In the genomic region with DNA sequence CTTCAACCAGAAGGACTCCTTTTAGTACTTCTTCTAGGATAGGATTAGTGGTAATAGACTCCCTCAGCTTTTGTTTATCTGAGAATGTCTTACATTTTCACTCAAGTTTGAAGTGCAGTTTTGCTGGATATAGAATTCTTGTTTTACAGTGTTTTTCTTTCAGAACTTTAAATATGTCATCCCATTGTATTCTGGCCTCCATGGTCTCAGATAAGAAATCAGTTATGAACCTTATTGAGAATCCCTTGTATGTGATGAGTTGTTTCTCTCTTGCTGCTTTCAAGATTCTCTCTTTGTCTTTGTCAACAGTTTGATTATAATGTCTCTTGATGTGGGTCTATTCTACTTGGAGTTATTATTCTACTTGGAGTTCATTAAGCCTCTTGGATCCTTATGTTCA, we compare ENCODE assay signal across 34 cellular contexts.
DNase-seq lines count a peak whose midpoint lies in the region; ATAC-seq, FAIRE-seq and TF ChIP-seq lines count a peak whose summit lies in the region.
"Had no signal": no experiment of that assay in that cellular context is flagged by ENCODE, and none has a peak within 500 bp of the region (broad histone marks: within the 10 kb centered on the region; RNA-seq: fewer than 3 reads in every experiment).

No MANE protein-coding gene starts in this region.

- H3K9me3 ChIP-seq in A549, result peaks cover 19% of the 10 kb centered on the region; the same call in 2 of the 3 replicates
- H3K9me3 ChIP-seq in HEK293 (ENCODE audit: control insufficient read depth, insufficient read depth, low read depth, low read length), result peaks cover 19% of the 10 kb centered on the region
- H3K9me3 ChIP-seq: BE2C, Caco-2 had no signal

- H3K4me1 Mint-ChIP-seq in progenitor cell of endocrine pancreas (ENCODE audit: low read depth), result no peaks in the 10 kb centered on the region
- H3K4me1 Mint-ChIP-seq: B cell; CD14-positive monocyte; CD4-positive, alpha-beta memory T cell; CD4-positive, CD25-positive, alpha-beta regulatory T cell; CD8-positive, alpha-beta memory T cell had no signal

- POLR2A ChIA-PET in A549 (lab: Yijun Ruan, JAX), result no interaction called here
- POLR2A ChIA-PET in HEK293 (lab: Yijun Ruan, JAX), result no interaction called here

- H3K4me3 Mint-ChIP-seq in progenitor cell of endocrine pancreas (ENCODE audit: low read depth), result no peak overlapping the region
- H3K4me3 Mint-ChIP-seq: B cell; CD14-positive monocyte; CD4-positive, alpha-beta memory T cell; CD4-positive, alpha-beta T cell; CD4-positive, CD25-positive, alpha-beta regulatory T cell; CD8-positive, alpha-beta memory T cell; CD8-positive, alpha-beta T cell had no signal

- H3K27ac Mint-ChIP-seq in progenitor cell of endocrine pancreas, result peak overlapping the region; percentile 13
- H3K27ac Mint-ChIP-seq: B cell; CD14-positive monocyte; CD4-positive, alpha-beta memory T cell; CD4-positive, alpha-beta T cell; CD8-positive, alpha-beta memory T cell; CD8-positive, alpha-beta T cell had no signal

- H3K4me1 ChIP-seq in A549 (no peaks in the 10 kb centered on the region), HEK293 (ENCODE audit: control insufficient read depth, insufficient read depth, low read length) (no peaks in the 10 kb centered on the region)
- H3K4me1 ChIP-seq: BE2C; BLaER1; BLaER1 treated with 17β-estradiol and CSF1 and Interleukin-3, amounts not matched to agents 10 nM and 100 nM; Caco-2 had no signal

- CTCF ChIA-PET in A549 (lab: Yijun Ruan, JAX), result no interaction called here
- CTCF ChIA-PET in HEK293 (lab: Yijun Ruan, JAX), result no interaction called here

- no peak overlapping the region for H3K27ac ChIP-seq in A549
- no peak overlapping the region for H3K27ac ChIP-seq in HEK293 (ENCODE audit: extremely low read depth, low read depth, low read length)
- H3K27ac ChIP-seq: 22Rv1; BLaER1; BLaER1 treated with 17β-estradiol and CSF1 and Interleukin-3, amounts not matched to agents 10 nM and 100 nM; C4-2B had no signal

- H3K9me3 Mint-ChIP-seq in progenitor cell of endocrine pancreas (ENCODE audit: low read depth), result peaks cover 74% of the 10 kb centered on the region
- H3K9me3 Mint-ChIP-seq: CD4-positive, alpha-beta T cell had no signal

- TF ChIP-seq EP300 in A549 (IDR thresholded peaks at IDR 0.05), result no peak

- peak; percentile 18 for FAIRE-seq in A549 (lab: Jason Lieb, UNC)
- FAIRE-seq: A204.1, D721Med had no signal

- H3K4me3 ChIP-seq in A549 (no peak overlapping the region), HEK293 (ENCODE audit: low read depth, low read length) (no peak overlapping the region)
- H3K4me3 ChIP-seq: BLaER1; BLaER1 treated with 17β-estradiol and CSF1 and Interleukin-3, amounts not matched to agents 10 nM and 100 nM had no signal

- no peak for ATAC-seq in A549
- ATAC-seq in GM19452 (IDR thresholded peaks at IDR 0.05; ENCODE audit: unreplicated experiment), result no peak
- ATAC-seq: CD8-positive, alpha-beta T cell had no signal

- no peak for TF ChIP-seq CTCF in A549 (IDR thresholded peaks at IDR 0.05)
- TF ChIP-seq CTCF in HEK293 (tag by site-specific recombination; IDR thresholded peaks at IDR 0.05), result no peak
- TF ChIP-seq CTCF in progenitor cell of endocrine pancreas (IDR thresholded peaks at IDR 0.05; ENCODE audit: unreplicated experiment), result no peak

- H3K4me2 ChIP-seq in A549, result no peak overlapping the region
- H3K4me2 ChIP-seq: BLaER1; BLaER1 treated with 17β-estradiol and CSF1 and Interleukin-3, amounts not matched to agents 10 nM and 100 nM had no signal

- no peaks in the 10 kb centered on the region for H3K36me3 ChIP-seq in HEK293 (ENCODE audit: control insufficient read depth in 2 of 2, insufficient read depth in 1 of 2, low read length in 2 of 2)
- H3K36me3 ChIP-seq: BE2C had no signal

- H3K36me3 Mint-ChIP-seq in progenitor cell of endocrine pancreas (ENCODE audit: insufficient read depth), result peaks cover 56% of the 10 kb centered on the region

- H3K27me3 Mint-ChIP-seq in progenitor cell of endocrine pancreas, result no peaks in the 10 kb centered on the region
- H3K27me3 Mint-ChIP-seq: B cell; CD4-positive, alpha-beta memory T cell; CD4-positive, alpha-beta T cell; CD4-positive, CD25-positive, alpha-beta regulatory T cell; CD8-positive, alpha-beta memory T cell had no signal

- DNase-seq in A549 (ENCODE audit: low read depth in 1 of 2, low spot score in 1 of 2) (no peak), progenitor cell of endocrine pancreas (ENCODE audit: low spot score, unreplicated experiment) (no peak), NCI-H1436 treated with DMSO at 0.1 percent for 48 hours (lab: John Stamatoyannopoulos, UW) (no peak), RKO (ENCODE audit: low spot score) (no peak)
- DNase-seq: 8988T; ACHN; AML-193; BE2C; C1 segment of cervical spinal cord; Caco-2; Calu3; CD4-positive, alpha-beta memory T cell; CD4-positive, alpha-beta T cell; CD4-positive, CD25-positive, alpha-beta regulatory T cell; CD8-positive, alpha-beta memory T cell; CD8-positive, alpha-beta T cell; COR-L47; DMS 273 treated with DMSO at 0.1 percent for 48 hours; DMS153; DMS53; DMS79; DMS79 treated with DMSO at 0.1 percent for 48 hours; DND-41; EL had no signal

- no peak for TF ChIP-seq POLR2A in A549 (IDR thresholded peaks at IDR 0.05; ENCODE audit: low read length)

- TF ChIP-seq RAD21 in A549 (conservative IDR thresholded peaks at IDR 0.05 in 1 of 2, IDR thresholded peaks at IDR 0.05 in 1 of 2), result no peak

TF ChIP-seq in A549, 52 proteins besides CTCF, POLR2A, EP300 and RAD21:
- TF ChIP-seq JUNB (IDR thresholded peaks at IDR 0.05), result no peak
- TF ChIP-seq, protein P1, sequence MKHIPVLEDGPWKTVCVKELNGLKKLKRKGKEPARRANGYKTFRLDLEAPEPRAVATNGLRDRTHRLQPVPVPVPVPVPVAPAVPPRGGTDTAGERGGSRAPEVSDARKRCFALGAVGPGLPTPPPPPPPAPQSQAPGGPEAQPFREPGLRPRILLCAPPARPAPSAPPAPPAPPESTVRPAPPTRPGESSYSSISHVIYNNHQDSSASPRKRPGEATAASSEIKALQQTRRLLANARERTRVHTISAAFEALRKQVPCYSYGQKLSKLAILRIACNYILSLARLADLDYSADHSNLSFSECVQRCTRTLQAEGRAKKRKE (CRISPR knock-in tag; IDR thresholded peaks at IDR 0.05; ENCODE audit: low read depth), result no peak
- no peak for TF ChIP-seq CBX2 (IDR thresholded peaks at IDR 0.05; ENCODE audit: borderline replicate concordance, low read depth)
- TF ChIP-seq, protein P2, sequence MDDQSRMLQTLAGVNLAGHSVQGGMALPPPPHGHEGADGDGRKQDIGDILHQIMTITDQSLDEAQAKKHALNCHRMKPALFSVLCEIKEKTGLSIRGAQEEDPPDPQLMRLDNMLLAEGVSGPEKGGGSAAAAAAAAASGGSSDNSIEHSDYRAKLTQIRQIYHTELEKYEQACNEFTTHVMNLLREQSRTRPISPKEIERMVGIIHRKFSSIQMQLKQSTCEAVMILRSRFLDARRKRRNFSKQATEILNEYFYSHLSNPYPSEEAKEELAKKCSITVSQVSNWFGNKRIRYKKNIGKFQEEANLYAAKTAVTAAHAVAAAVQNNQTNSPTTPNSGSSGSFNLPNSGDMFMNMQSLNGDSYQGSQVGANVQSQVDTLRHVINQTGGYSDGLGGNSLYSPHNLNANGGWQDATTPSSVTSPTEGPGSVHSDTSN (IDR thresholded peaks at IDR 0.05), result no peak
- no peak for TF ChIP-seq RARB (CRISPR knock-in tag; IDR thresholded peaks at IDR 0.05)

TF ChIP-seq in HEK293, 187 proteins besides CTCF, POLR2A, EP300 and RAD21:
- peak; percentile 84 for TF ChIP-seq ZNF791 (tag by site-specific recombination; IDR thresholded peaks at IDR 0.05)
- TF ChIP-seq GLIS2 (tag by site-specific recombination; IDR thresholded peaks at IDR 0.05), result no peak
- TF ChIP-seq, protein P3, sequence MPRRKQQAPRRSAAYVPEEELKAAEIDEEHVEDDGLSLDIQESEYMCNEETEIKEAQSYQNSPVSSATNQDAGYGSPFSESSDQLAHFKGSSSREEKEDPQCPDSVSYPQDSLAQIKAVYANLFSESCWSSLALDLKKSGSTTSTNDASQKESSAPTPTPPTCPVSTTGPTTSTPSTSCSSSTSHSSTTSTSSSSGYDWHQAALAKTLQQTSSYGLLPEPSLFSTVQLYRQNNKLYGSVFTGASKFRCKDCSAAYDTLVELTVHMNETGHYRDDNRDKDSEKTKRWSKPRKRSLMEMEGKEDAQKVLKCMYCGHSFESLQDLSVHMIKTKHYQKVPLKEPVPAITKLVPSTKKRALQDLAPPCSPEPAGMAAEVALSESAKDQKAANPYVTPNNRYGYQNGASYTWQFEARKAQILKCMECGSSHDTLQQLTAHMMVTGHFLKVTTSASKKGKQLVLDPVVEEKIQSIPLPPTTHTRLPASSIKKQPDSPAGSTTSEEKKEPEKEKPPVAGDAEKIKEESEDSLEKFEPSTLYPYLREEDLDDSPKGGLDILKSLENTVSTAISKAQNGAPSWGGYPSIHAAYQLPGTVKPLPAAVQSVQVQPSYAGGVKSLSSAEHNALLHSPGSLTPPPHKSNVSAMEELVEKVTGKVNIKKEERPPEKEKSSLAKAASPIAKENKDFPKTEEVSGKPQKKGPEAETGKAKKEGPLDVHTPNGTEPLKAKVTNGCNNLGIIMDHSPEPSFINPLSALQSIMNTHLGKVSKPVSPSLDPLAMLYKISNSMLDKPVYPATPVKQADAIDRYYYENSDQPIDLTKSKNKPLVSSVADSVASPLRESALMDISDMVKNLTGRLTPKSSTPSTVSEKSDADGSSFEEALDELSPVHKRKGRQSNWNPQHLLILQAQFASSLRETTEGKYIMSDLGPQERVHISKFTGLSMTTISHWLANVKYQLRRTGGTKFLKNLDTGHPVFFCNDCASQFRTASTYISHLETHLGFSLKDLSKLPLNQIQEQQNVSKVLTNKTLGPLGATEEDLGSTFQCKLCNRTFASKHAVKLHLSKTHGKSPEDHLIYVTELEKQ (tag by site-specific recombination; IDR thresholded peaks at IDR 0.05; ENCODE audit: borderline replicate concordance), result no peak
- TF ChIP-seq SETDB1 (IDR thresholded peaks at IDR 0.05; ENCODE audit: insufficient read length, low read length), result peak; percentile 62
- no peak for TF ChIP-seq ZNF155 (tag by site-specific recombination; IDR thresholded peaks at IDR 0.05)
